In the genomic region with DNA sequence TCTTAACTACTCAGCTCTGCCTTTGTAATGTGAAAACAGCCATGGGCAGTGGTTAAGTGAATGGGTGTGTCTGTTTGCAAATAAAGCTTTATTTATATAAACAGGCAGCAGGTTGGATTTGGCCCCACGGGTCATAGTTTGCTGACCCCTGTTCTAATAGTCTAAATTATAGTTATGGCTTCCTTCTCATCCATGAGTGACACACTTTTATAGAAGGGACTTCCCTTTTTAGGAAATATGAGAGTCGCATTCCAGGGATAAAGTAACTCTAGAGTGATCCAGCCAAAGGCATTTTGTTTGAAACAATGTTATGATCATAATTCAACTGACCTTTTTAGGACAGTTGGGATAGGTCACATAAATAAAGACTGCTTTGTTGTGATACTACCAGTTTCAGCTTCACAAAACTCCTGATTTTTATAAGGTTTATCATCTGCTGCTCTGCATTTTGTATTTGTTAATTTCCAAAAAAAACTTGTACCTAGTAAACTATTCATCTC, we compare ENCODE assay signal across 23 cellular contexts.
"Had no signal": no experiment of that assay in that cellular context is flagged by ENCODE, and none has a peak within 500 bp of the region (broad histone marks: within the 10 kb centered on the region; RNA-seq: fewer than 3 reads in every experiment).

No MANE protein-coding gene starts in this region.

- H3K4me3 ChIP-seq: coronary artery, heart left ventricle, prostate gland, right lobe of liver, spleen, thoracic aorta, transverse colon had no signal

- DNase-seq: effector CD4-positive, alpha-beta T cell; endodermal cell; heart left ventricle; hippocampal formation; kidney glomerular epithelial cell; mammary epithelial cell; naive thymus-derived CD4-positive, alpha-beta T cell; nephron progenitor cell; retina; right lobe of liver; spleen; stimulated activated CD4-positive, alpha-beta T cell treated with anti-CD3 and anti-CD28 coated beads, Interleukin-15, amount 100 ng/mL, for 24 hours; stimulated activated CD4-positive, alpha-beta T cell treated with anti-CD3 and anti-CD28 coated beads, Interleukin-1b, Interleukin-23, amount 100 ng/mL, for 48 hours; stimulated activated CD4-positive, alpha-beta T cell treated with anti-CD3 and anti-CD28 coated beads, Interleukin-4, amount 100 ng/mL, for 24 hours; stimulated activated naive B cell treated with anti-CD40 and anti-IgM and Interleukin-4, amounts not matched to agents 10 μg/mL and 1 μg/mL and 100 μg/mL, for 72 hours; stimulated activated naive CD8-positive, alpha-beta T cell treated with anti-CD3 and anti-CD28 coated beads, Interleukin-15, amount 100 ng/mL, for 72 hours; transverse colon had no signal

- H3K27me3 ChIP-seq: heart left ventricle, right lobe of liver, spleen, transverse colon had no signal

- H3K4me1 ChIP-seq: heart left ventricle, parathyroid adenoma, prostate gland, right lobe of liver, spleen, transverse colon had no signal

- FAIRE-seq: frontal cortex had no signal

- ATAC-seq: heart left ventricle; left lobe of liver; naive thymus-derived CD4-positive, alpha-beta T cell; right lobe of liver; stimulated activated naive B cell treated with anti-CD40 and anti-IgM and Interleukin-4, amounts not matched to agents 10 μg/mL and 1 μg/mL and 100 μg/mL, for 72 hours; stimulated activated naive CD8-positive, alpha-beta T cell treated with anti-CD3 and anti-CD28 coated beads, Interleukin-15, amount 100 ng/mL, for 72 hours had no signal

- H3K9me3 ChIP-seq: heart left ventricle, prostate gland, right lobe of liver, spleen, thoracic aorta, transverse colon had no signal

- H3K27ac ChIP-seq: coronary artery, heart left ventricle, parathyroid adenoma, prostate gland, right lobe of liver, spleen, thoracic aorta, transverse colon had no signal

- H3K36me3 ChIP-seq: heart left ventricle, prostate gland, right lobe of liver, spleen, thoracic aorta, transverse colon had no signal
